In genomic region chr4:124468360-124468759, GRCh38 we compare ENCODE assay signal across 1 cellular context.
TF ChIP-seq lines count a peak whose summit lies in the region.

No MANE protein-coding gene starts in this region.

TF ChIP-seq in HepG2, 621 proteins besides CTCF, POLR2A, EP300 and RAD21 (continued from another document):
- TF ChIP-seq KIAA2018 (CRISPR knock-in tag; IDR thresholded peaks at IDR 0.05; ENCODE audit: borderline replicate concordance) (no peak), TRIM24 (CRISPR knock-in tag; IDR thresholded peaks at IDR 0.05) (no peak), PHF21A (CRISPR knock-in tag; IDR thresholded peaks at IDR 0.05) (no peak), CBX1 (IDR thresholded peaks at IDR 0.05; ENCODE audit: low read depth) (no peak), MIER3 (CRISPR knock-in tag; IDR thresholded peaks at IDR 0.05; ENCODE audit: borderline replicate concordance) (no peak), ZNF790 (CRISPR knock-in tag; IDR thresholded peaks at IDR 0.05; ENCODE audit: borderline replicate concordance) (no peak)
